ENCODE assay signal across 10 cellular contexts in the genomic region with DNA sequence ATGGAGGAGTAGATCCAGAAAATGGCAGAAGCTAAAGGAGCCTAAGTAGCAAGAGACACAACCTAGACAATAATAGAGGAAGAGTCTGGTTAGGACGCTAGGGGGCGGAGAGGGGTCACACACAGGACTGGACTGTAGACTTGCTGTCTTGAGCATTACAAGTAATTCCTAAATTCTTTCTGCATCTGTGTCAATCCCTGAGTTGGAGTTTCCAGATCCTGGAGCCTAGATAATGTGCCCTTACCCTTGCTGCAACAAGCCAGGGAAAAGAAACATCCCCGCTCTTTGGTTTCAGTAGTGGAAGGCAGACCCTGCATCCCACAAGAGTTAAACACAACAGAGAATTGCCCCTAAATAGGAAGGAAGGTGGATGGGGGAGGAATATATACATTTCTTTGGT. TPM values are rescaled to one million over a fixed set of nuclear protein-coding genes. Genes with fewer than 3 reads are reported as not detected.
DNase-seq lines count a peak whose midpoint lies in the region; ATAC-seq and TF ChIP-seq lines count a peak whose summit lies in the region.
"Had no signal": no experiment of that assay in that cellular context is flagged by ENCODE, and none has a peak within 500 bp of the region (broad histone marks: within the 10 kb centered on the region; RNA-seq: fewer than 3 reads in every experiment).

No MANE protein-coding gene starts in this region.

- H3K36me3 Mint-ChIP-seq in activated naive CD4-positive, alpha-beta T cell treated with anti-CD3 and anti-CD28 coated beads, Interleukin-2, amount 50 U/mL, for 72 hours = no peaks in the 10 kb centered on the region

- H3F3A ChIP-seq in PC-3 (ENCODE audit: low read length, unreplicated experiment) = no peaks in the 10 kb centered on the region

- no peaks in the 10 kb centered on the region for H3K36me3 ChIP-seq in PC-3 (ENCODE audit: low read depth, low read length)
- no peaks in the 10 kb centered on the region for H3K36me3 ChIP-seq in heart left ventricle
- H3K36me3 ChIP-seq: BLaER1 had no signal

- no peaks in the 10 kb centered on the region for H3K9me3 Mint-ChIP-seq in activated naive CD4-positive, alpha-beta T cell treated with anti-CD3 and anti-CD28 coated beads, Interleukin-2, amount 50 U/mL, for 72 hours

- no peak overlapping the region for H3K27ac Mint-ChIP-seq in activated naive CD4-positive, alpha-beta T cell treated with anti-CD3 and anti-CD28 coated beads, Interleukin-2, amount 50 U/mL, for 72 hours

- DNase-seq in NCI-H1436 (lab: John Stamatoyannopoulos, UW) = peak; percentile 51
- DNase-seq in NCI-H1436 treated with DMSO at 0.1 percent for 48 hours (lab: John Stamatoyannopoulos, UW) = no peak
- DNase-seq in HCEC 1CT = peak; percentile 72
- peak; percentile 75 for DNase-seq in LHCN-M2 (ENCODE audit: low read depth)
- DNase-seq in PC-3 = peak; percentile 84
- DNase-seq in activated naive CD4-positive, alpha-beta T cell treated with anti-CD3 and anti-CD28 coated beads, Interleukin-2, amount 50 U/mL, for 72 hours (ENCODE audit: low spot score in 2 of 2) = peak in 1 of 2 donors; percentile 66
- peak in 4 of 5 donors; percentile 50 to 62 (median 54) for DNase-seq in heart left ventricle
- peak; percentile 26 for DNase-seq in pulmonary artery endothelial cell (ENCODE audit: low read depth, low spot score)

- H3K9me3 ChIP-seq in PC-3 (ENCODE audit: low read length) = no peaks in the 10 kb centered on the region
- no peaks in the 10 kb centered on the region for H3K9me3 ChIP-seq in heart left ventricle
- H3K9me3 ChIP-seq: BLaER1 had no signal

- peak overlapping the region; percentile 61 for H2AFZ ChIP-seq in PC-3 (ENCODE audit: low read length)

- BruUV-seq in PC-3 (replicated peaks; lab: Mats Ljungman, UMichigan) = no TSS peak

- no peak overlapping the region for H3K27ac ChIP-seq in PC-3 (ENCODE audit: low read length)
- H3K27ac ChIP-seq in heart left ventricle = no peak overlapping the region
- H3K27ac ChIP-seq: BLaER1 had no signal

- intact Hi-C loops in PC-3 (cut with micrococcal nuclease) (loop anchor here (1.0 to 10.0 kb wide), 4 partner anchors 48 to 153 kb away; no protein-coding TSS in a partner anchor), heart left ventricle (cut with DNase I) (loop anchor here in 5 of 10 donors (2.0 to 10.0 kb wide), 3 partner anchors 255 to 258 kb away; no protein-coding TSS in a partner anchor)

- CTCF ChIA-PET in PC-3 (lab: Charles Lee) = interaction anchor here (0.6 to 1.0 kb wide), 6 partner anchors 17 to 617 kb away, joined by 3 to 6 read pairs (median 4); no protein-coding TSS in a partner anchor

- H3K9ac ChIP-seq in PC-3 (ENCODE audit: low read length) = no peak overlapping the region
- H3K9ac ChIP-seq: BLaER1 had no signal

- H3K4me1 ChIP-seq in PC-3 (ENCODE audit: insufficient read depth, low read length) (no peaks in the 10 kb centered on the region; the same call in 1 of the 2 replicates), heart left ventricle (no peaks in the 10 kb centered on the region)
- H3K4me1 ChIP-seq: BLaER1 had no signal

- H3K27me3 ChIP-seq in PC-3 (ENCODE audit: low read length) (no peaks in the 10 kb centered on the region), heart left ventricle (peaks cover 0 to 2% (median 0%) of the 10 kb centered on the region in 9 donors)
- H3K27me3 ChIP-seq: BLaER1 had no signal

- no peaks in the 10 kb centered on the region for H3K79me2 ChIP-seq in PC-3 (ENCODE audit: low read length)

- H3K9me2 ChIP-seq in PC-3 (replicated peaks; ENCODE audit: low read length) = no peaks in the 10 kb centered on the region

- no peak overlapping the region for H3K4me3 ChIP-seq in PC-3 (ENCODE audit: low read length)
- H3K4me3 ChIP-seq in heart left ventricle = no peak overlapping the region
- H3K4me3 ChIP-seq: BLaER1 had no signal

- ATAC-seq in PC-3 = peak; percentile 100
- peak; percentile 81 to 86 for ATAC-seq in activated naive CD4-positive, alpha-beta T cell treated with anti-CD3 and anti-CD28 coated beads, Interleukin-2, amount 50 U/mL, for 72 hours
- ATAC-seq in heart left ventricle = peak in 3 of 4 donors; percentile 74 to 82 (median 78)

- POLR2A ChIA-PET in PC-3 (lab: Charles Lee; ENCODE audit: unreplicated experiment) = no interaction called here

- no peak for TF ChIP-seq POLR2A in heart left ventricle (IDR thresholded peaks at IDR 0.05)

- 22 to 24% (median 23%) methylated on average over 3 of the region's 3 CpGs for WGBS in heart left ventricle, 4 donors

- no peaks in the 10 kb centered on the region for H4K20me1 ChIP-seq in PC-3 (ENCODE audit: low read length)
- H4K20me1 ChIP-seq: BLaER1 had no signal

- H3K4me2 ChIP-seq in PC-3 (ENCODE audit: low read length) = no peak overlapping the region
- H3K4me2 ChIP-seq: BLaER1 had no signal

- TF ChIP-seq CTCF in PC-3 (conservative IDR thresholded peaks at IDR 0.05; ENCODE audit: low read depth, low read length) (peak; percentile 89), heart left ventricle (IDR thresholded peaks at IDR 0.05) (peak; percentile 50 to 75 (median 64))

RNA-seq across cellular contexts. Expression of a gene that starts 14.9 kb away (rescaled TPM):
- not detected in 2 replicates for total RNA-seq in LHCN-M2 (2014; rRNA removed)
- polyA plus RNA-seq in LHCN-M2 (2012) = not detected
- total RNA-seq in PC-3 (2014; rRNA removed) = 0.04 TPM in 1 of 2 replicates, not detected in the other
- total RNA-seq in activated naive CD4-positive, alpha-beta T cell treated with anti-CD3 and anti-CD28 coated beads, Interleukin-2, amount 50 U/mL, for 72 hours = under 1 TPM in 1 of 2 donors, not detected in 1; 0.10 TPM
- total RNA-seq in heart left ventricle = not detected
- under 1 TPM in 1 of 2 donors, not detected in 1; 0.01 TPM for polyA plus RNA-seq in heart left ventricle
- not detected in 2 replicates for total RNA-seq in pulmonary artery endothelial cell
- total RNA-seq: mononuclear cell had no signal

RNA-seq across cellular contexts. Expression of a gene that starts 20.4 kb away (rescaled TPM):
- 1.3 TPM in 2 replicates for total RNA-seq in LHCN-M2 (2014; rRNA removed)
- polyA plus RNA-seq in LHCN-M2 (2012) = 0.04 TPM
- total RNA-seq in PC-3 (2014; rRNA removed) = 12.9 and 17.9 TPM in 2 replicates
- under 1 TPM; 0.32 to 0.39 TPM for total RNA-seq in activated naive CD4-positive, alpha-beta T cell treated with anti-CD3 and anti-CD28 coated beads, Interleukin-2, amount 50 U/mL, for 72 hours
- 1 to 10 TPM in 2 of 9 donors, under 1 TPM in 7; 0.12 to 1.4 (median 0.39) TPM for total RNA-seq in heart left ventricle
- under 1 TPM; 0.14 to 0.57 TPM for polyA plus RNA-seq in heart left ventricle
- total RNA-seq in pulmonary artery endothelial cell = 0.07 and 0.49 TPM in 2 replicates
